Comparison of ENCODE assay signal across 10 cellular contexts in genomic region chrX:28229217-28229616, GRCh38.
"Had no signal": no experiment of that assay in that cellular context is flagged by ENCODE, and none has a peak within 500 bp of the region (broad histone marks: within the 10 kb centered on the region; RNA-seq: fewer than 3 reads in every experiment).

No MANE protein-coding gene starts in this region.

- FAIRE-seq: H1, H54, HepG2 had no signal

- H3K4me3 ChIP-seq: GM23338 had no signal

- DNase-seq: H9, HCEC 1CT, HFFc6, KBM-7 had no signal

- ATAC-seq: GM23338, HepG2 had no signal

- H3K27ac ChIP-seq: HL-60, KMS-11 had no signal
